In the genomic region with DNA sequence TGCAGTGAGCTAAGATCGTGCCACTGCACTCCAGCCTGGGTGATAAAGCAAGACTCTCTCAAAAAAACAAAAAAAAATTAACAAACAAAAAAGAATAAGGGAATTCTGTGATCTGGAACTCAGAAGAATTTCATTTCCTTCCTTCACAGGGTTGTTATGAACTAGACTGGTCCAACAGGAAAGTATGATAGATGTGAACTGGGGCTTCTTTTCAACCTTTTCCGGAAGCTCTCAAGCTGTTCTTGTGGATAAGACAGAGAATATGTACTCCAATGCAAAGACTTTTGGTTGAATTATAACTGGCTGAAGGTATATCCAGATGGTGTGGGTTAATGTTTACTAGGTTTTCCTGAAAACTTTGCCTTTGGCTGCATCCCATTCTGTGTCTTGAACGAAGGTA, we compare ENCODE assay signal across 2 cellular contexts.
A peak's percentile ranks its signal among the peaks of the same experiment; 100 is the strongest.
TF ChIP-seq lines count a peak whose summit lies in the region.

No MANE protein-coding gene starts in this region.

TF ChIP-seq in HEK293, 187 proteins besides CTCF, POLR2A, EP300 and RAD21:
- TF ChIP-seq ZNF776 (tag by site-specific recombination; IDR thresholded peaks at IDR 0.05; ENCODE audit: borderline replicate concordance) (no peak), ZNF600 (tag by site-specific recombination; IDR thresholded peaks at IDR 0.05) (0 out of 2 replicates have a peak, but pooled peaks have one; percentile 44), ZNF677 (tag by site-specific recombination; IDR thresholded peaks at IDR 0.05) (no peak), ZNF707 (tag by site-specific recombination; IDR thresholded peaks at IDR 0.05) (no peak)

TF ChIP-seq in endothelial cell of umbilical vein, 7 proteins besides CTCF, POLR2A, EP300 and RAD21:
- TF ChIP-seq GATA2 (IDR thresholded peaks at IDR 0.05; ENCODE audit: insufficient read depth, insufficient read length, low read depth, low read length), result peak; percentile 26
- TF ChIP-seq, protein P1, sequence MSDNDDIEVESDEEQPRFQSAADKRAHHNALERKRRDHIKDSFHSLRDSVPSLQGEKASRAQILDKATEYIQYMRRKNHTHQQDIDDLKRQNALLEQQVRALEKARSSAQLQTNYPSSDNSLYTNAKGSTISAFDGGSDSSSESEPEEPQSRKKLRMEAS (IDR thresholded peaks at IDR 0.05; ENCODE audit: insufficient read depth, insufficient read length), result no peak
